In genomic region chr13:111215081-111216047, GRCh38 we compare ENCODE assay signal across 9 cellular contexts.
DNase-seq lines count a peak whose midpoint lies in the region; ATAC-seq lines count a peak whose summit lies in the region.
"Had no signal": no experiment of that assay in that cellular context is flagged by ENCODE, and none has a peak within 500 bp of the region (broad histone marks: within the 10 kb centered on the region; RNA-seq: fewer than 3 reads in every experiment).

No MANE protein-coding gene starts in this region.

- no peak overlapping the region for H3K27ac ChIP-seq in BLaER1 treated with 17β-estradiol and CSF1 and Interleukin-3, amounts not matched to agents 10 nM and 100 nM
- H3K27ac ChIP-seq in mesendoderm (ENCODE audit: low read depth, low read length): no peak overlapping the region

- peaks cover 31% of the 10 kb centered on the region for H3K79me2 ChIP-seq in mesendoderm (ENCODE audit: control insufficient read depth, insufficient read depth, low read length)

- no peaks in the 10 kb centered on the region for H3K27me3 ChIP-seq in BLaER1 treated with 17β-estradiol and CSF1 and Interleukin-3, amounts not matched to agents 10 nM and 100 nM
- H3K27me3 ChIP-seq in H7 (ENCODE audit: control insufficient read depth, insufficient read depth, low read length) (no peaks in the 10 kb centered on the region), mesendoderm (ENCODE audit: insufficient read depth, low read length, poor library complexity) (no peaks in the 10 kb centered on the region)
- H3K27me3 ChIP-seq: MG63 had no signal

- no peak overlapping the region for H2BK120ac ChIP-seq in mesendoderm (ENCODE audit: low read depth, low read length)

- no CpG with 5 or more reads among the region's 19 CpGs for WGBS in mesendoderm (ENCODE audit: extremely low coverage, insufficient coverage, low lambda C conversion rate)

- H3K4me1 ChIP-seq in BLaER1 treated with 17β-estradiol and CSF1 and Interleukin-3, amounts not matched to agents 10 nM and 100 nM: peaks cover 50 to 78% (median 64%) of the 10 kb centered on the region in 10 experiments
- H3K4me1 ChIP-seq in mesendoderm (ENCODE audit: control insufficient read depth, low read depth, low read length): peaks cover 12% of the 10 kb centered on the region

- no peak overlapping the region for H3K27ac Mint-ChIP-seq in activated CD4-positive, alpha-beta T cell treated with anti-CD3 and anti-CD28 coated beads for 36 hours

- peak overlapping the region in 8 of 11 experiments; percentile 10 to 88 (median 74); a peak in 16 of 22 replicates for H3K4me2 ChIP-seq in BLaER1 treated with 17β-estradiol and CSF1 and Interleukin-3, amounts not matched to agents 10 nM and 100 nM
- H3K4me2 ChIP-seq in mesendoderm (ENCODE audit: low read length): no peak overlapping the region

- H4K5ac ChIP-seq in mesendoderm (ENCODE audit: low read length): no peak overlapping the region

- H3K56ac ChIP-seq in mesendoderm (ENCODE audit: low read length): peak overlapping the region; percentile 40

- H3K4ac ChIP-seq in mesendoderm (ENCODE audit: low read depth, low read length): no peak overlapping the region

- POLR2A ChIA-PET in activated CD4-positive, alpha-beta T cell treated with anti-CD3 and anti-CD28 coated beads for 36 hours (lab: Charles Lee): no interaction called here

- H3K79me1 ChIP-seq in mesendoderm (ENCODE audit: low read length): peaks cover 25% of the 10 kb centered on the region

- no peak overlapping the region for H4K8ac ChIP-seq in mesendoderm (ENCODE audit: low read depth, low read length)

- peaks cover 28 to 70% (median 60%) of the 10 kb centered on the region in 11 experiments for H3K36me3 ChIP-seq in BLaER1 treated with 17β-estradiol and CSF1 and Interleukin-3, amounts not matched to agents 10 nM and 100 nM
- H3K36me3 ChIP-seq in H7 (replicated peaks; ENCODE audit: control insufficient read depth, insufficient read depth, low read length) (peaks cover 2% of the 10 kb centered on the region; the same call in 1 of the 2 replicates), mesendoderm (ENCODE audit: control insufficient read depth, insufficient read depth, low read length) (no peaks in the 10 kb centered on the region)

- H3K9ac ChIP-seq in BLaER1 treated with 17β-estradiol and CSF1 and Interleukin-3, amounts not matched to agents 10 nM and 100 nM: peak overlapping the region in 2 of 11 experiments; percentile 2 to 8; a peak in 4 of 22 replicates
- no peak overlapping the region for H3K9ac ChIP-seq in mesendoderm (ENCODE audit: low read length)

- peak; percentile 70 for DNase-seq in H7
- peak; percentile 82 to 86 for DNase-seq in SHP77 (lab: John Stamatoyannopoulos, UW)
- peak; percentile 48 for DNase-seq in mesendoderm
- DNase-seq in activated CD4-positive, alpha-beta T cell treated with anti-CD3 and anti-CD28 coated beads for 36 hours: no peak
- no peak for DNase-seq in activated gamma-delta T cell treated with Interleukin-2 at 50 U/mL for 16 hours
- DNase-seq in kidney glomerular epithelial cell (lab: John Stamatoyannopoulos, UW): no peak
- DNase-seq: MG63 had no signal

- H3K4me3 Mint-ChIP-seq in activated CD4-positive, alpha-beta T cell treated with anti-CD3 and anti-CD28 coated beads for 36 hours: no peak overlapping the region

- no peak overlapping the region for H2AK5ac ChIP-seq in mesendoderm (ENCODE audit: low read length)

- ATAC-seq in GM21619 (IDR thresholded peaks at IDR 0.05; ENCODE audit: unreplicated experiment): no peak
- no peak for ATAC-seq in activated CD4-positive, alpha-beta T cell treated with anti-CD3 and anti-CD28 coated beads for 36 hours

- H3K23ac ChIP-seq in mesendoderm (ENCODE audit: low read length): no peak overlapping the region

- no peak overlapping the region for H3K4me3 ChIP-seq in BLaER1 treated with 17β-estradiol and CSF1 and Interleukin-3, amounts not matched to agents 10 nM and 100 nM
- no peak overlapping the region for H3K4me3 ChIP-seq in H7 (ENCODE audit: insufficient read depth, low read depth, low read length)
- H3K4me3 ChIP-seq in mesendoderm (ENCODE audit: low read length): no peak overlapping the region
- H3K4me3 ChIP-seq: MG63 had no signal

- CTCF ChIA-PET in activated CD4-positive, alpha-beta T cell treated with anti-CD3 and anti-CD28 coated beads for 36 hours (lab: Charles Lee): interaction anchor here (0.6 to 3.5 kb wide), 11 partner anchors 10 to 157 kb away, joined by 3 to 20 read pairs (median 4); no protein-coding TSS in a partner anchor

- H2BK15ac ChIP-seq in mesendoderm (replicated peaks; ENCODE audit: low read depth): no peak overlapping the region

- H3K27me3 Mint-ChIP-seq in activated CD4-positive, alpha-beta T cell treated with anti-CD3 and anti-CD28 coated beads for 36 hours: no peaks in the 10 kb centered on the region

- H3K4me1 Mint-ChIP-seq in activated CD4-positive, alpha-beta T cell treated with anti-CD3 and anti-CD28 coated beads for 36 hours: peaks cover 39% of the 10 kb centered on the region

- peaks cover 92 to 100% (median 100%) of the 10 kb centered on the region in 11 experiments for H4K20me1 ChIP-seq in BLaER1 treated with 17β-estradiol and CSF1 and Interleukin-3, amounts not matched to agents 10 nM and 100 nM

- H3K9me3 ChIP-seq in BLaER1 treated with 17β-estradiol and CSF1 and Interleukin-3, amounts not matched to agents 10 nM and 100 nM (replicated peaks in 1 of 11): no peaks in the 10 kb centered on the region
- H3K9me3 ChIP-seq: MG63 had no signal

- peak overlapping the region; percentile 46 for H3K18ac ChIP-seq in mesendoderm (ENCODE audit: low read length)

- no peaks in the 10 kb centered on the region for H3K9me3 Mint-ChIP-seq in activated CD4-positive, alpha-beta T cell treated with anti-CD3 and anti-CD28 coated beads for 36 hours (ENCODE audit: low read depth)

- no peak overlapping the region for H2BK5ac ChIP-seq in mesendoderm (ENCODE audit: low read length)

- intact Hi-C loops in activated CD4-positive, alpha-beta T cell treated with anti-CD3 and anti-CD28 coated beads for 36 hours (cut with DNase I, micrococcal nuclease): loop anchor here (2.0 kb wide), 2 partner anchors 63 to 149 kb away; no protein-coding TSS in a partner anchor

- peaks cover 12% of the 10 kb centered on the region for H3K36me3 Mint-ChIP-seq in activated CD4-positive, alpha-beta T cell treated with anti-CD3 and anti-CD28 coated beads for 36 hours (ENCODE audit: low read depth)

Comparison
In these comparisons a context has a peak if more than half of its experiments do, and no peak if none do; other contexts are left out.
1. DNase-seq: peak in H7 (single experiment), SHP77 (2 of 2) and mesendoderm (single experiment); none in activated CD4-positive, alpha-beta T cell treated with anti-CD3 and anti-CD28 coated beads for 36 hours (single experiment), activated gamma-delta T cell treated with Interleukin-2 at 50 U/mL for 16 hours (single experiment) and kidney glomerular epithelial cell (single experiment).